8 cellular contexts compared by ENCODE assay signal in the genomic region with DNA sequence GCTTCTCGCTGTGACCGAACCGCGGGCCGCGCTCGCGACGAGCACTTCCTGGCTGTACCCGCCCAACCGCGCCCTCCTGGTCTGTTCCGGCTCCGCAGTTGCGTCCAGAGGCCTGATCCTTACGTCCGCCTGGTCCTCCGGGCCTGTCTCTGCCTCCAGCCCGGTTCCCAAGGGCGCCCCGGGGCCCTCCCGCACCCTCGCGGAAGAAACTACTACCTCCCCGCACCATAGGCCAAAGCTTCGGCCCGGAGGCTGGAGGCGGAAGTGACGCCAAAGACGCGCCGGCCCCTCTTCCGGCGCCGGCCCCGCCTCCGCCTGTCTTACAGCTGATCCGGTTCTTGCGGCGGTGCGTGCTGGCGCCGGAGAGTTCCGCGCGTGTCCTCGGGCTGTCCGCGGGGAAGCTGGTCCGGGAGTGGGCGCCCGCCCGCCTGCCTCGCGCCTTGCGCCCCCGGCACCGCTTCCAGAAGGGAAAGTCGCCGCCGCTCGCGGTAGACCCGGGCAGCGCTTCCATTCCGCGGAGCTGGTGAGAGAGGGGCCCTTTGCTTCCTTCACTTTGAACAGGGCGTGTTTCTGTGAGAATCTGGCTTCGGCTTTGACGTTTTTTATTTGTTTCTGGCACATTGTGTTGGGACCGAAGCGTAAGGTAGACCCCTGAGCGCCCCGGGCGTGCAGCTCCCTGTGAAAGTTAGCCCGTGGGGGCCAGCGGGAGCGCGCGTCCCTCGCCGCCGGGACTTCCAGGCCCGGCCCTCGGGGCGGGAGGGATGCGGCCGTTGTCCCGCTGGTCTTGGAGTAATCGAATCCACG. TPM values are rescaled to one million over a fixed set of nuclear protein-coding genes. Genes with fewer than 3 reads are reported as not detected.
DNase-seq lines count a peak whose midpoint lies in the region; ATAC-seq and TF ChIP-seq lines count a peak whose summit lies in the region.

A gene (plus strand): TSS at position 316 of the 804 bp plus-strand sequence. CDS start 3,425 bp downstream, outside the sequence.

- TF ChIP-seq POLR2A in lower leg skin (IDR thresholded peaks at IDR 0.05): no peak

- intact Hi-C loops in lower leg skin (cut with DNase I; ENCODE audit: low total_unique reads): no loop called here

- TF ChIP-seq CTCF in lower leg skin (IDR thresholded peaks at IDR 0.05): no peak

- WGBS in lower leg skin, 2 donors: 0 to 1% methylated on average over 43 to 89 of the region's 91 CpGs

- ATAC-seq in GM18867 (IDR thresholded peaks at IDR 0.05; ENCODE audit: unreplicated experiment) (peak; percentile 85), HG03108 (IDR thresholded peaks at IDR 0.05; ENCODE audit: unreplicated experiment) (peak; percentile 72)

- peak within 1 kb of the TSS; percentile 66 for H3K4me3 ChIP-seq in lower leg skin (ENCODE audit: low read depth, poor library complexity, severe bottlenecking)

- DNase-seq in AG08396 (ENCODE audit: low spot score) (peak; percentile 95), NCI-H524 treated with DMSO at 0.1 percent for 48 hours (lab: John Stamatoyannopoulos, UW) (peak; percentile 48), dermis microvascular lymphatic vessel endothelial cell (ENCODE audit: low read depth in 2 of 2) (peak; percentile 57 to 91), lower leg skin (ENCODE audit: low spot score in 2 of 2) (peak; percentile 74 to 96)
- peak; percentile 65 to 73 for DNase-seq in activated CD4-positive, alpha-beta T cell treated with anti-CD3 and anti-CD28 coated beads, Interleukin-2, amount 50 U/mL, for 4 hours
- peak; percentile 81 for DNase-seq in stimulated activated CD4-positive, alpha-beta T cell treated with anti-CD3 and anti-CD28 coated beads, Interleukin-4, amount 100 ng/mL, for 24 hours

RNA-seq across cellular contexts. Expression of the gene that starts here (rescaled TPM):
- 8.1 and 11.9 TPM in 2 replicates for total RNA-seq in dermis microvascular lymphatic vessel endothelial cell
- total RNA-seq in lower leg skin: 10 to 100 TPM; 10.9 to 34.8 (median 18.1) TPM

Comparison
In these comparisons a context has a peak if more than half of its experiments do, and no peak if none do; other contexts are left out.
1. Peak in every context shown above with its lines: DNase-seq, ATAC-seq and H3K4me3 ChIP-seq.